12 cellular contexts compared by ENCODE assay signal in genomic region chr2:242010567-242011513, GRCh38.
DNase-seq lines count a peak whose midpoint lies in the region; ATAC-seq and TF ChIP-seq lines count a peak whose summit lies in the region.
"Had no signal": no experiment of that assay in that cellular context is flagged by ENCODE, and none has a peak within 500 bp of the region (broad histone marks: within the 10 kb centered on the region; RNA-seq: fewer than 3 reads in every experiment).

No MANE protein-coding gene starts in this region.

- WGBS in suprapubic skin: 64% methylated on average over 24 of the region's 24 CpGs

- TF ChIP-seq CTCF in activated B cell treated with CpG ODN at 0.5 μM for 24 hours (IDR thresholded peaks at IDR 0.05) (no peak), fibroblast of villous mesenchyme (IDR thresholded peaks at IDR 0.05; ENCODE audit: insufficient read depth, low read depth, low read length) (no peak), suprapubic skin (IDR thresholded peaks at IDR 0.05) (no peak)

- no peaks in the 10 kb centered on the region for H3K27me3 Mint-ChIP-seq in activated B cell treated with CpG ODN at 0.5 μM for 24 hours

- H3K4me1 Mint-ChIP-seq in activated B cell treated with CpG ODN at 0.5 μM for 24 hours: peaks cover 16% of the 10 kb centered on the region

- peak overlapping the region; percentile 41 for H3K27ac Mint-ChIP-seq in activated B cell treated with CpG ODN at 0.5 μM for 24 hours

- H3K4me3 ChIP-seq in fibroblast of villous mesenchyme (ENCODE audit: low read depth, low read length) (no peak overlapping the region), suprapubic skin (no peak overlapping the region)
- H3K4me3 ChIP-seq: heart right ventricle, stomach had no signal

- POLR2A ChIA-PET in activated B cell treated with CpG ODN at 0.5 μM for 24 hours (lab: Charles Lee): no interaction called here

- H3K4me3 Mint-ChIP-seq in activated B cell treated with CpG ODN at 0.5 μM for 24 hours: no peak overlapping the region

- no peak for TF ChIP-seq POLR2A in suprapubic skin (IDR thresholded peaks at IDR 0.05)

- H3K9me3 Mint-ChIP-seq in activated B cell treated with CpG ODN at 0.5 μM for 24 hours: no peaks in the 10 kb centered on the region

- no peaks in the 10 kb centered on the region for H3K27me3 ChIP-seq in suprapubic skin
- H3K27me3 ChIP-seq: heart right ventricle had no signal

- H3K9me3 ChIP-seq in suprapubic skin: no peaks in the 10 kb centered on the region
- H3K9me3 ChIP-seq: stomach had no signal

- no peak for ATAC-seq in Right ventricle myocardium superior (ENCODE audit: poor library complexity)
- no peak for ATAC-seq in activated B cell treated with CpG ODN at 0.5 μM for 24 hours (ENCODE audit: low read depth)
- no peak for ATAC-seq in GM19467 (IDR thresholded peaks at IDR 0.05; ENCODE audit: unreplicated experiment)
- ATAC-seq: heart right ventricle had no signal

- H3K36me3 Mint-ChIP-seq in activated B cell treated with CpG ODN at 0.5 μM for 24 hours (ENCODE audit: low read depth): no peaks in the 10 kb centered on the region

- no peak for TF ChIP-seq EP300 in suprapubic skin (IDR thresholded peaks at IDR 0.05)

- DNase-seq in cardiac septum (ENCODE audit: low spot score): peak; percentile 53
- no peak for DNase-seq in Right ventricle myocardium superior
- no peak for DNase-seq in activated B cell treated with CpG ODN at 0.5 μM for 24 hours
- peak; percentile 7 for DNase-seq in fibroblast of villous mesenchyme (ENCODE audit: low read depth)
- peak; percentile 55 to 69 for DNase-seq in suprapubic skin (ENCODE audit: low spot score in 2 of 2)
- DNase-seq in islet precursor cell: no peak
- DNase-seq in NCI-H82 treated with DMSO at 0.1 percent for 48 hours (lab: John Stamatoyannopoulos, UW; ENCODE audit: unreplicated experiment): no peak
- DNase-seq: heart right ventricle, midbrain, NCI-H2171, stomach had no signal

- intact Hi-C loops in cardiac septum (cut with DNase I): no loop called here
- intact Hi-C loops in Right ventricle myocardium superior (cut with DNase I): no loop called here
- intact Hi-C loops in activated B cell treated with CpG ODN at 0.5 μM for 24 hours (cut with micrococcal nuclease): no loop called here

- no peak overlapping the region for H3K27ac ChIP-seq in suprapubic skin
- H3K27ac ChIP-seq: heart right ventricle, stomach had no signal

- no peaks in the 10 kb centered on the region for H3K36me3 ChIP-seq in suprapubic skin
- H3K36me3 ChIP-seq: heart right ventricle, stomach had no signal

- H3K4me1 ChIP-seq in suprapubic skin: no peaks in the 10 kb centered on the region
- H3K4me1 ChIP-seq: heart right ventricle, stomach had no signal

- CTCF ChIA-PET in activated B cell treated with CpG ODN at 0.5 μM for 24 hours (lab: Charles Lee): no interaction called here

Comparison
In these comparisons a context has a peak if more than half of its experiments do, and no peak if none do; other contexts are left out.
1. DNase-seq: peak in cardiac septum (single experiment), fibroblast of villous mesenchyme (single experiment) and suprapubic skin (2 of 2); none in Right ventricle myocardium superior (single experiment), activated B cell treated with CpG ODN at 0.5 μM for 24 hours (single experiment), islet precursor cell (single experiment) and NCI-H82 treated with DMSO at 0.1 percent for 48 hours (single experiment).